Comparison of ENCODE assay signal across 18 cellular contexts in genomic region chr19:14439014-14439413, GRCh38. TPM values are rescaled to one million over a fixed set of nuclear protein-coding genes. Genes with fewer than 3 reads are reported as not detected.
A peak's percentile ranks its signal among the peaks of the same experiment; 100 is the strongest.
DNase-seq lines count a peak whose midpoint lies in the region; ATAC-seq and TF ChIP-seq lines count a peak whose summit lies in the region.
"Had no signal": no experiment of that assay in that cellular context is flagged by ENCODE, and none has a peak within 500 bp of the region (broad histone marks: within the 10 kb centered on the region; RNA-seq: fewer than 3 reads in every experiment).

No MANE protein-coding gene starts in this region.

- peaks cover 57% of the 10 kb centered on the region for H3K4me1 ChIP-seq in BLaER1
- peaks cover 40% of the 10 kb centered on the region for H3K4me1 ChIP-seq in DND-41 (ENCODE audit: insufficient read depth, low read length)

- peaks cover 86% of the 10 kb centered on the region for H3K79me2 ChIP-seq in DND-41 (ENCODE audit: insufficient read depth, low read length)

- H3K4me1 Mint-ChIP-seq in T-helper 17 cell, result peaks cover 37% of the 10 kb centered on the region
- H3K4me1 Mint-ChIP-seq in effector memory CD8-positive, alpha-beta T cell (ENCODE audit: low read depth in 2 of 2), result peaks cover 48 to 50% of the 10 kb centered on the region in 2 donors

- H3K9me3 ChIP-seq in BLaER1 (no peaks in the 10 kb centered on the region), DND-41 (ENCODE audit: insufficient read depth, low read length, severe bottlenecking) (no peaks in the 10 kb centered on the region), T-helper 17 cell (ENCODE audit: control insufficient read depth, low read length, poor library complexity, severe bottlenecking) (no peaks in the 10 kb centered on the region)
- H3K9me3 ChIP-seq: heart left ventricle, suprapubic skin had no signal

- H3K27me3 Mint-ChIP-seq in T-helper 17 cell, result no peaks in the 10 kb centered on the region
- no peaks in the 10 kb centered on the region for H3K27me3 Mint-ChIP-seq in effector memory CD8-positive, alpha-beta T cell

- 0 out of 2 replicates have a peak overlapping the region, but pooled peaks have one; percentile 24 for H3K9ac ChIP-seq in BLaER1
- H3K9ac ChIP-seq in DND-41 (ENCODE audit: low read depth, low read length), result peak overlapping the region; percentile 16; the same call in 1 of the 2 replicates

- H3K36me3 Mint-ChIP-seq in T-helper 17 cell (ENCODE audit: low read depth), result peaks cover 11% of the 10 kb centered on the region
- H3K36me3 Mint-ChIP-seq in effector memory CD8-positive, alpha-beta T cell (ENCODE audit: insufficient read depth), result peaks cover 50% of the 10 kb centered on the region

- H3K4me3 Mint-ChIP-seq in T-helper 17 cell, result peak overlapping the region; percentile 80
- H3K4me3 Mint-ChIP-seq in effector memory CD8-positive, alpha-beta T cell, result peak overlapping the region; percentile 97 to 98

- DNase-seq in DND-41 (no peak), T-helper 17 cell (no peak), NCI-H82 treated with DMSO at 0.1 percent for 48 hours (lab: John Stamatoyannopoulos, UW; ENCODE audit: unreplicated experiment) (no peak), SIG-M5 treated with dmso at 0.1 percent for 504 hours (lab: John Stamatoyannopoulos, UW; ENCODE audit: unreplicated experiment) (no peak)
- DNase-seq in effector memory CD8-positive, alpha-beta T cell, result no peak
- DNase-seq: activated CD8-positive, alpha-beta memory T cell treated with anti-CD3 and anti-CD28 coated beads, Interleukin-2, amount 50 U/mL, for 48 hours; heart left ventricle; NCI-H1092 treated with DMSO at 0.1 percent for 48 hours; NCI-H446 treated with DMSO at 0.1 percent for 48 hours; T-helper 9 cell had no signal

- H3K27ac ChIP-seq in BLaER1 (0 out of 2 replicates have a peak overlapping the region, but pooled peaks have one; percentile 13), DND-41 (ENCODE audit: low read length) (peak overlapping the region; percentile 36)
- H3K27ac ChIP-seq: epithelial cell of prostate, suprapubic skin had no signal

- H4K20me1 ChIP-seq in BLaER1, result peaks cover 47% of the 10 kb centered on the region
- H4K20me1 ChIP-seq in DND-41 (ENCODE audit: insufficient read depth, low read length), result peaks cover 21% of the 10 kb centered on the region

- H3K4me3 ChIP-seq in BLaER1 (no peak overlapping the region), DND-41 (ENCODE audit: low read depth in 1 of 2, low read length in 2 of 2) (no peak overlapping the region)
- H3K4me3 ChIP-seq: heart left ventricle, suprapubic skin had no signal

- H3K27me3 ChIP-seq in BLaER1 (no peaks in the 10 kb centered on the region), DND-41 (ENCODE audit: insufficient read depth, low read length, poor library complexity) (no peaks in the 10 kb centered on the region)
- H3K27me3 ChIP-seq: heart left ventricle, suprapubic skin had no signal

- no peak overlapping the region for H2AFZ ChIP-seq in DND-41 (ENCODE audit: low read depth, low read length)

- peaks cover 64% of the 10 kb centered on the region for H3K36me3 ChIP-seq in BLaER1
- peaks cover 46% of the 10 kb centered on the region for H3K36me3 ChIP-seq in DND-41 (ENCODE audit: insufficient read depth, low read length)

- H3K4me2 ChIP-seq in BLaER1 (peak overlapping the region; percentile 99), DND-41 (ENCODE audit: insufficient read depth, low read length) (peak overlapping the region; percentile 80)

- TF ChIP-seq CTCF in DND-41 (IDR thresholded peaks at IDR 0.05; ENCODE audit: borderline replicate concordance, extremely low read depth, low read length, poor library complexity, severe bottlenecking), result no peak

- peak overlapping the region; percentile 97 for H3K27ac Mint-ChIP-seq in T-helper 17 cell
- H3K27ac Mint-ChIP-seq in effector memory CD8-positive, alpha-beta T cell, result peak overlapping the region; percentile 84 to 94

- ATAC-seq in DND-41 (ENCODE audit: insufficient read depth, low read depth) (no peak), T-helper 17 cell (no peak), HG03378 (IDR thresholded peaks at IDR 0.05; ENCODE audit: unreplicated experiment) (no peak), GM21723 (IDR thresholded peaks at IDR 0.05; ENCODE audit: unreplicated experiment) (no peak)
- no peak for ATAC-seq in effector memory CD8-positive, alpha-beta T cell (replicated peaks)
- ATAC-seq: HCT116, heart left ventricle, left lobe of liver had no signal

- no peaks in the 10 kb centered on the region for H3K9me3 Mint-ChIP-seq in effector memory CD8-positive, alpha-beta T cell

RNA-seq across cellular contexts. Expression of gene PKN1, which starts 5.9 kb away (rescaled TPM):
- 100 to 1,000 TPM; 163 to 202 TPM for total RNA-seq in T-helper 17 cell

RNA-seq across cellular contexts. Expression of gene DDX39A, which starts 19.9 kb away (rescaled TPM):
- 100 to 1,000 TPM; 276 to 284 TPM for total RNA-seq in T-helper 17 cell

RNA-seq across cellular contexts. Expression of gene PTGER1, which starts 36.1 kb away (rescaled TPM):
- not detected for total RNA-seq in T-helper 17 cell
- total RNA-seq: HT-29 had no signal

RNA-seq across cellular contexts. Expression of gene GIPC1, which starts 56.9 kb away (rescaled TPM):
- 10 to 100 TPM; 34.8 to 38.6 TPM for total RNA-seq in T-helper 17 cell

RNA-seq across cellular contexts. Expression of gene ADGRE5, which starts 57.8 kb away (rescaled TPM):
- total RNA-seq in T-helper 17 cell, result 1,000 to 10,000 TPM; 1,097 to 1,799 TPM
